1 cellular context compared by ENCODE assay signal in the genomic region with DNA sequence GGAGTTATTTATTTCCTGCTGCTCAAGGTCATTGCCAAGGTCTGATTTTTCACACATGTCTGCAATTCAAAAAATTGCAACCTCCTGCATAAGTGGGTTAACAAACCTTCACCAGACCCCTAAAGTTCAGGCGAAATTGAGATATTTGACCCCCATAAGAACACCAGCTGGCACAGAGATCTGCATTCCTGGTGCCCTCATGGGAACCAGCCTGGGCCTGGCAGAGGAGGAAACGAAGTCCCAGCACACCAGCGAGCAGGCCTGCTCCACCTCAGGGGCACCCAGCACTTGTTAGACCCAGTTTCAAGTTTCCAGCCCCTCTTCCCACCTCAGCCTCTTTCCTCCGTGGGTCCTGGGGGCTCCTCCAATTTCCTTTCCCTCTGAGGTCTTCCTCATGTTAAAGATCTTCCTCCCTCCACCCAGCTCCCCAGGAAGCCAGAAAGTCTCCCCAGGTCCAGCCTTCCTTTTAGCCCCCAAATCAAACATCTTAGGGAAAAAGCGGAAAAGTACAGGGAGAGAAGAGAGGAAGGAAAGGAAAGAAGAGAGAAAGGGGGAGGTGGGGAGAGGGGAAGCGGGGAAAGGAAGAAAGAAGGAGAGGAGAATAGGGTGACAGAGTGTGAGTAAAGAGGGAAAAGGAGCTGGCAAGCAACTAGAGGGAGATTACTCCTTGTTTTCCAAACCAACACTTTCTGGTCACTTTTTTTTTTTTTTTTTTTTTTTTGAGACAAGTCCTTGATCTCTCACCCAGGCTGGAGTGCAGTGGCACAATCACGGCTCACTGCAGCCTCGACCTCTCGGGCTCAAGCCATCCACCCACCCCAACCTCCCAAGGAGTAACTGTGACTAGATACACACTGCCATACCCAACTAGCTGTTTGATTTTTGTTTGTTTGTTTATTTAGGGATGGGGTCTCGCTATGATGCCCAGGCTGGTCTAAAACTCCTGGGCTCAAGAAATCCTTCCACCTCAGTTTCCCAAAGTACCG.
TF ChIP-seq lines count a peak whose summit lies in the region.

No MANE protein-coding gene starts in this region.

TF ChIP-seq in HepG2, 621 proteins besides CTCF, POLR2A, EP300 and RAD21 (continued from another document and continues in another):
- TF ChIP-seq, protein P1, sequence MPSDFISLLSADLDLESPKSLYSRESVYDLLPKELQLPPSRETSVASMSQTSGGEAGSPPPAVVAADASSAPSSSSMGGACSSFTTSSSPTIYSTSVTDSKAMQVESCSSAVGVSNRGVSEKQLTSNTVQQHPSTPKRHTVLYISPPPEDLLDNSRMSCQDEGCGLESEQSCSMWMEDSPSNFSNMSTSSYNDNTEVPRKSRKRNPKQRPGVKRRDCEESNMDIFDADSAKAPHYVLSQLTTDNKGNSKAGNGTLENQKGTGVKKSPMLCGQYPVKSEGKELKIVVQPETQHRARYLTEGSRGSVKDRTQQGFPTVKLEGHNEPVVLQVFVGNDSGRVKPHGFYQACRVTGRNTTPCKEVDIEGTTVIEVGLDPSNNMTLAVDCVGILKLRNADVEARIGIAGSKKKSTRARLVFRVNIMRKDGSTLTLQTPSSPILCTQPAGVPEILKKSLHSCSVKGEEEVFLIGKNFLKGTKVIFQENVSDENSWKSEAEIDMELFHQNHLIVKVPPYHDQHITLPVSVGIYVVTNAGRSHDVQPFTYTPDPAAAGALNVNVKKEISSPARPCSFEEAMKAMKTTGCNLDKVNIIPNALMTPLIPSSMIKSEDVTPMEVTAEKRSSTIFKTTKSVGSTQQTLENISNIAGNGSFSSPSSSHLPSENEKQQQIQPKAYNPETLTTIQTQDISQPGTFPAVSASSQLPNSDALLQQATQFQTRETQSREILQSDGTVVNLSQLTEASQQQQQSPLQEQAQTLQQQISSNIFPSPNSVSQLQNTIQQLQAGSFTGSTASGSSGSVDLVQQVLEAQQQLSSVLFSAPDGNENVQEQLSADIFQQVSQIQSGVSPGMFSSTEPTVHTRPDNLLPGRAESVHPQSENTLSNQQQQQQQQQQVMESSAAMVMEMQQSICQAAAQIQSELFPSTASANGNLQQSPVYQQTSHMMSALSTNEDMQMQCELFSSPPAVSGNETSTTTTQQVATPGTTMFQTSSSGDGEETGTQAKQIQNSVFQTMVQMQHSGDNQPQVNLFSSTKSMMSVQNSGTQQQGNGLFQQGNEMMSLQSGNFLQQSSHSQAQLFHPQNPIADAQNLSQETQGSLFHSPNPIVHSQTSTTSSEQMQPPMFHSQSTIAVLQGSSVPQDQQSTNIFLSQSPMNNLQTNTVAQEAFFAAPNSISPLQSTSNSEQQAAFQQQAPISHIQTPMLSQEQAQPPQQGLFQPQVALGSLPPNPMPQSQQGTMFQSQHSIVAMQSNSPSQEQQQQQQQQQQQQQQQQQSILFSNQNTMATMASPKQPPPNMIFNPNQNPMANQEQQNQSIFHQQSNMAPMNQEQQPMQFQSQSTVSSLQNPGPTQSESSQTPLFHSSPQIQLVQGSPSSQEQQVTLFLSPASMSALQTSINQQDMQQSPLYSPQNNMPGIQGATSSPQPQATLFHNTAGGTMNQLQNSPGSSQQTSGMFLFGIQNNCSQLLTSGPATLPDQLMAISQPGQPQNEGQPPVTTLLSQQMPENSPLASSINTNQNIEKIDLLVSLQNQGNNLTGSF (CRISPR knock-in tag; IDR thresholded peaks at IDR 0.05), result no peak
- TF ChIP-seq SATB2 (CRISPR knock-in tag; IDR thresholded peaks at IDR 0.05) (no peak), PLRG1 (conservative IDR thresholded peaks at IDR 0.05) (no peak), BCL6 (CRISPR knock-in tag; IDR thresholded peaks at IDR 0.05) (no peak), ZNF598 (CRISPR knock-in tag; IDR thresholded peaks at IDR 0.05; ENCODE audit: borderline replicate concordance) (peak; percentile 12; the same call in 1 of the 2 replicates), IRX3 (CRISPR knock-in tag; IDR thresholded peaks at IDR 0.05; ENCODE audit: borderline replicate concordance, low read depth) (no peak), ZNF713 (CRISPR knock-in tag; IDR thresholded peaks at IDR 0.05) (no peak), KDM5B (CRISPR knock-in tag; IDR thresholded peaks at IDR 0.05; ENCODE audit: borderline replicate concordance) (no peak), ZFP36 (IDR thresholded peaks at IDR 0.05; ENCODE audit: borderline replicate concordance, low read depth, low read length, partially characterized antibody) (no peak), ZNF564 (CRISPR knock-in tag; IDR thresholded peaks at IDR 0.05) (no peak), ZNF749 (CRISPR knock-in tag; IDR thresholded peaks at IDR 0.05; ENCODE audit: borderline replicate concordance) (no peak), AGO1 (IDR thresholded peaks at IDR 0.05; ENCODE audit: low read depth, low read length, poor library complexity, severe bottlenecking) (no peak), ZNF224 (CRISPR knock-in tag; IDR thresholded peaks at IDR 0.05) (no peak)
- TF ChIP-seq, protein P2, sequence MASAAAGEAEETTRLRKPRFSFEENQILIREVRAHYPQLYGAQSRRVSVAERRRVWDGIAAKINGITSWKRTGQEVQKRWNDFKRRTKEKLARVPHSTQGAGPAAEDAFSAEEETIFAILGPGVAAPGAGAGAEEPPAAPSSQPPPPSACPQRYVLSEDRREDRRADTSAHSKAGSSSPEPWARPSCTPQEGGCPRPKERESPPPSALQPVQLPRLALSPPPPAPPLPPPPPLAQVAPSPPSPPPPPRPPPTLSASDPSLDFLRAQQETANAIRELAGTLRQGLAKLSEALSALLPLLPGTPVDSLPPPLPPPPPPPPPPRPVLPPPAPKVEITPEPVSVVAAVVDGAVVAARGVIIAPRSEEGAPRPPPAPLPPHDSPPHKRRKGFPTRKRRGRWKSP (CRISPR knock-in tag; IDR thresholded peaks at IDR 0.05), result 0 out of 2 replicates have a peak, but pooled peaks have one; percentile 26
- TF ChIP-seq, protein P3, sequence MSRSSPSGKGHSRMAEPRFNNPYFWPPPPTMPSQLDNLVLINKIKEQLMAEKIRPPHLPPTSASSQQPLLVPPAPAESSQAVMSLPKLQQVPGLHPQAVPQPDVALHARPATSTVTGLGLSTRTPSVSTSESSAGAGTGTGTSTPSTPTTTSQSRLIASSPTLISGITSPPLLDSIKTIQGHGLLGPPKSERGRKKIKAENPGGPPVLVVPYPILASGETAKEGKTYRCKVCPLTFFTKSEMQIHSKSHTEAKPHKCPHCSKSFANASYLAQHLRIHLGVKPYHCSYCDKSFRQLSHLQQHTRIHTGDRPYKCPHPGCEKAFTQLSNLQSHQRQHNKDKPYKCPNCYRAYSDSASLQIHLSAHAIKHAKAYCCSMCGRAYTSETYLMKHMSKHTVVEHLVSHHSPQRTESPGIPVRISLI (CRISPR knock-in tag; IDR thresholded peaks at IDR 0.05; ENCODE audit: borderline replicate concordance), result peak; percentile 84
- TF ChIP-seq, protein P4, sequence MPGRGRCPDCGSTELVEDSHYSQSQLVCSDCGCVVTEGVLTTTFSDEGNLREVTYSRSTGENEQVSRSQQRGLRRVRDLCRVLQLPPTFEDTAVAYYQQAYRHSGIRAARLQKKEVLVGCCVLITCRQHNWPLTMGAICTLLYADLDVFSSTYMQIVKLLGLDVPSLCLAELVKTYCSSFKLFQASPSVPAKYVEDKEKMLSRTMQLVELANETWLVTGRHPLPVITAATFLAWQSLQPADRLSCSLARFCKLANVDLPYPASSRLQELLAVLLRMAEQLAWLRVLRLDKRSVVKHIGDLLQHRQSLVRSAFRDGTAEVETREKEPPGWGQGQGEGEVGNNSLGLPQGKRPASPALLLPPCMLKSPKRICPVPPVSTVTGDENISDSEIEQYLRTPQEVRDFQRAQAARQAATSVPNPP (CRISPR knock-in tag; IDR thresholded peaks at IDR 0.05), result no peak
- TF ChIP-seq, protein P5, sequence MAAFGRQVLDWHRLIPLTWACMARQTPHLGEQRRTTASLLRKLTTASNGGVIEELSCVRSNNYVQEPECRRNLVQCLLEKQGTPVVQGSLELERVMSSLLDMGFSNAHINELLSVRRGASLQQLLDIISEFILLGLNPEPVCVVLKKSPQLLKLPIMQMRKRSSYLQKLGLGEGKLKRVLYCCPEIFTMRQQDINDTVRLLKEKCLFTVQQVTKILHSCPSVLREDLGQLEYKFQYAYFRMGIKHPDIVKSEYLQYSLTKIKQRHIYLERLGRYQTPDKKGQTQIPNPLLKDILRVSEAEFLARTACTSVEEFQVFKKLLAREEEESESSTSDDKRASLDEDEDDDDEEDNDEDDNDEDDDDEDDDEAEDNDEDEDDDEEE (CRISPR knock-in tag; IDR thresholded peaks at IDR 0.05), result no peak
- TF ChIP-seq, protein P6, sequence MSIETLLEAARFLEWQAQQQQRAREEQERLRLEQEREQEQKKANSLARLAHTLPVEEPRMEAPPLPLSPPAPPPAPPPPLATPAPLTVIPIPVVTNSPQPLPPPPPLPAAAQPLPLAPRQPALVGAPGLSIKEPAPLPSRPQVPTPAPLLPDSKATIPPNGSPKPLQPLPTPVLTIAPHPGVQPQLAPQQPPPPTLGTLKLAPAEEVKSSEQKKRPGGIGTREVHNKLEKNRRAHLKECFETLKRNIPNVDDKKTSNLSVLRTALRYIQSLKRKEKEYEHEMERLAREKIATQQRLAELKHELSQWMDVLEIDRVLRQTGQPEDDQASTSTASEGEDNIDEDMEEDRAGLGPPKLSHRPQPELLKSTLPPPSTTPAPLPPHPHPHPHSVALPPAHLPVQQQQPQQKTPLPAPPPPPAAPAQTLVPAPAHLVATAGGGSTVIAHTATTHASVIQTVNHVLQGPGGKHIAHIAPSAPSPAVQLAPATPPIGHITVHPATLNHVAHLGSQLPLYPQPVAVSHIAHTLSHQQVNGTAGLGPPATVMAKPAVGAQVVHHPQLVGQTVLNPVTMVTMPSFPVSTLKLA (IDR thresholded peaks at IDR 0.05), result no peak
- TF ChIP-seq, protein P7, sequence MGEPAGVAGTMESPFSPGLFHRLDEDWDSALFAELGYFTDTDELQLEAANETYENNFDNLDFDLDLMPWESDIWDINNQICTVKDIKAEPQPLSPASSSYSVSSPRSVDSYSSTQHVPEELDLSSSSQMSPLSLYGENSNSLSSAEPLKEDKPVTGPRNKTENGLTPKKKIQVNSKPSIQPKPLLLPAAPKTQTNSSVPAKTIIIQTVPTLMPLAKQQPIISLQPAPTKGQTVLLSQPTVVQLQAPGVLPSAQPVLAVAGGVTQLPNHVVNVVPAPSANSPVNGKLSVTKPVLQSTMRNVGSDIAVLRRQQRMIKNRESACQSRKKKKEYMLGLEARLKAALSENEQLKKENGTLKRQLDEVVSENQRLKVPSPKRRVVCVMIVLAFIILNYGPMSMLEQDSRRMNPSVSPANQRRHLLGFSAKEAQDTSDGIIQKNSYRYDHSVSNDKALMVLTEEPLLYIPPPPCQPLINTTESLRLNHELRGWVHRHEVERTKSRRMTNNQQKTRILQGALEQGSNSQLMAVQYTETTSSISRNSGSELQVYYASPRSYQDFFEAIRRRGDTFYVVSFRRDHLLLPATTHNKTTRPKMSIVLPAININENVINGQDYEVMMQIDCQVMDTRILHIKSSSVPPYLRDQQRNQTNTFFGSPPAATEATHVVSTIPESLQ (CRISPR knock-in tag; conservative IDR thresholded peaks at IDR 0.05), result 0 out of 2 replicates have a peak, but pooled peaks have one; percentile 64
- TF ChIP-seq, protein P8, sequence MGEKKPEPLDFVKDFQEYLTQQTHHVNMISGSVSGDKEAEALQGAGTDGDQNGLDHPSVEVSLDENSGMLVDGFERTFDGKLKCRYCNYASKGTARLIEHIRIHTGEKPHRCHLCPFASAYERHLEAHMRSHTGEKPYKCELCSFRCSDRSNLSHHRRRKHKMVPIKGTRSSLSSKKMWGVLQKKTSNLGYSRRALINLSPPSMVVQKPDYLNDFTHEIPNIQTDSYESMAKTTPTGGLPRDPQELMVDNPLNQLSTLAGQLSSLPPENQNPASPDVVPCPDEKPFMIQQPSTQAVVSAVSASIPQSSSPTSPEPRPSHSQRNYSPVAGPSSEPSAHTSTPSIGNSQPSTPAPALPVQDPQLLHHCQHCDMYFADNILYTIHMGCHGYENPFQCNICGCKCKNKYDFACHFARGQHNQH (CRISPR knock-in tag; IDR thresholded peaks at IDR 0.05), result no peak
- TF ChIP-seq, protein P9, sequence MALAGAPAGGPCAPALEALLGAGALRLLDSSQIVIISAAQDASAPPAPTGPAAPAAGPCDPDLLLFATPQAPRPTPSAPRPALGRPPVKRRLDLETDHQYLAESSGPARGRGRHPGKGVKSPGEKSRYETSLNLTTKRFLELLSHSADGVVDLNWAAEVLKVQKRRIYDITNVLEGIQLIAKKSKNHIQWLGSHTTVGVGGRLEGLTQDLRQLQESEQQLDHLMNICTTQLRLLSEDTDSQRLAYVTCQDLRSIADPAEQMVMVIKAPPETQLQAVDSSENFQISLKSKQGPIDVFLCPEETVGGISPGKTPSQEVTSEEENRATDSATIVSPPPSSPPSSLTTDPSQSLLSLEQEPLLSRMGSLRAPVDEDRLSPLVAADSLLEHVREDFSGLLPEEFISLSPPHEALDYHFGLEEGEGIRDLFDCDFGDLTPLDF (CRISPR knock-in tag; IDR thresholded peaks at IDR 0.05), result no peak
- TF ChIP-seq, protein P10, sequence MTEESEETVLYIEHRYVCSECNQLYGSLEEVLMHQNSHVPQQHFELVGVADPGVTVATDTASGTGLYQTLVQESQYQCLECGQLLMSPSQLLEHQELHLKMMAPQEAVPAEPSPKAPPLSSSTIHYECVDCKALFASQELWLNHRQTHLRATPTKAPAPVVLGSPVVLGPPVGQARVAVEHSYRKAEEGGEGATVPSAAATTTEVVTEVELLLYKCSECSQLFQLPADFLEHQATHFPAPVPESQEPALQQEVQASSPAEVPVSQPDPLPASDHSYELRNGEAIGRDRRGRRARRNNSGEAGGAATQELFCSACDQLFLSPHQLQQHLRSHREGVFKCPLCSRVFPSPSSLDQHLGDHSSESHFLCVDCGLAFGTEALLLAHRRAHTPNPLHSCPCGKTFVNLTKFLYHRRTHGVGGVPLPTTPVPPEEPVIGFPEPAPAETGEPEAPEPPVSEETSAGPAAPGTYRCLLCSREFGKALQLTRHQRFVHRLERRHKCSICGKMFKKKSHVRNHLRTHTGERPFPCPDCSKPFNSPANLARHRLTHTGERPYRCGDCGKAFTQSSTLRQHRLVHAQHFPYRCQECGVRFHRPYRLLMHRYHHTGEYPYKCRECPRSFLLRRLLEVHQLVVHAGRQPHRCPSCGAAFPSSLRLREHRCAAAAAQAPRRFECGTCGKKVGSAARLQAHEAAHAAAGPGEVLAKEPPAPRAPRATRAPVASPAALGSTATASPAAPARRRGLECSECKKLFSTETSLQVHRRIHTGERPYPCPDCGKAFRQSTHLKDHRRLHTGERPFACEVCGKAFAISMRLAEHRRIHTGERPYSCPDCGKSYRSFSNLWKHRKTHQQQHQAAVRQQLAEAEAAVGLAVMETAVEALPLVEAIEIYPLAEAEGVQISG (CRISPR knock-in tag; IDR thresholded peaks at IDR 0.05), result 0 out of 2 replicates have a peak, but pooled peaks have one; percentile 21
- TF ChIP-seq, protein P11, sequence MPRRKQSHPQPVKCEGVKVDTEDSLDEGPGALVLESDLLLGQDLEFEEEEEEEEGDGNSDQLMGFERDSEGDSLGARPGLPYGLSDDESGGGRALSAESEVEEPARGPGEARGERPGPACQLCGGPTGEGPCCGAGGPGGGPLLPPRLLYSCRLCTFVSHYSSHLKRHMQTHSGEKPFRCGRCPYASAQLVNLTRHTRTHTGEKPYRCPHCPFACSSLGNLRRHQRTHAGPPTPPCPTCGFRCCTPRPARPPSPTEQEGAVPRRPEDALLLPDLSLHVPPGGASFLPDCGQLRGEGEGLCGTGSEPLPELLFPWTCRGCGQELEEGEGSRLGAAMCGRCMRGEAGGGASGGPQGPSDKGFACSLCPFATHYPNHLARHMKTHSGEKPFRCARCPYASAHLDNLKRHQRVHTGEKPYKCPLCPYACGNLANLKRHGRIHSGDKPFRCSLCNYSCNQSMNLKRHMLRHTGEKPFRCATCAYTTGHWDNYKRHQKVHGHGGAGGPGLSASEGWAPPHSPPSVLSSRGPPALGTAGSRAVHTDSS (CRISPR knock-in tag; conservative IDR thresholded peaks at IDR 0.05), result no peak
